ENCODE assay signal across 1 cellular context in the genomic region with DNA sequence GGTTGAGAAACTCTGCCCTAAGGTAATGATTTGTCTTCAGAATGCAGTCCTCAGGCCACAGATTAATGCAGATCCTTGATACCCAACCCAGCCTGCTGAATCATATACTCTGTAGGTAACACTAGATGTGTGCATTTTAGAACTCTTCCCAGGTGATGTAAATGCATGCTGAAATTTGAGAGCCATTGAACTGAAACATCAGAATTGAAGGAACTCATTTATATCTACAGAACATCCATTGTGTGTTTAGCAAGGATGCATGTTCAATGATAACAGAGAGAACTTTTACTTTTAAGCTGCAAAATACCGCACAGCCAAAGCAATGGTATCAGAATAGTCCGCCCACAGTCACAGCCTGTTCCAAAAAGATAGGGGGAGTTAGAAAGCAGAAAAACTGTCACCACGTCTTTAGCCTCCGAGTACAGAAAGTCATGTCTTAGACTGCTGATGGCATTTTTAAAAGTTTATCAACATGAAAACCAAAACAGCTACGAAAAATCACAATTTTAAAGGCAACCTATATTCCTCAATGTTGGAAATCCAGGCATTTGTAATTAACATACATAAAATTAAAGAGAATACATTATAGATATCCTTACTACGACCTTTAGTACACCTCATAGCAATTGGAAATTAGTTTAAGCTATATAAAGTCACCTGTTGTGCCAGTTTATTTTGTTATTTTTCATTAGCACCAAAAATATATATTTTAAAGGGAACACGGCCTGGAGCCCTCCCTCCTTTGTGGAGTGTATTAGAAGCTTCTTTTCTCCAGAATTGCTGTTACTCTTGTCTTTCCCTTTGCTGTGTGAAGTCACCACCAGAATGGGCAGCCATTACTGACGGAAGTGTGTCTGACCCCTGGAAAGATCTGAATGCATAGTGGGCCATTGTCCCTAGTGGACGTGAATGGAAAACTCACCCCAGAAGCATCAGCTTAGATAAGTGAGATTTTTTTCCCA.
A peak's percentile ranks its signal among the peaks of the same experiment; 100 is the strongest.
TF ChIP-seq lines count a peak whose summit lies in the region.

No MANE protein-coding gene starts in this region.

TF ChIP-seq in K562, 482 proteins besides CTCF, POLR2A, EP300 and RAD21 (continued from another document and continues in another):
- peak; percentile 35; the same call in 1 of the 2 replicates for TF ChIP-seq DIDO1 (tag; IDR thresholded peaks at IDR 0.05; ENCODE audit: low read depth)
- TF ChIP-seq, protein P1, sequence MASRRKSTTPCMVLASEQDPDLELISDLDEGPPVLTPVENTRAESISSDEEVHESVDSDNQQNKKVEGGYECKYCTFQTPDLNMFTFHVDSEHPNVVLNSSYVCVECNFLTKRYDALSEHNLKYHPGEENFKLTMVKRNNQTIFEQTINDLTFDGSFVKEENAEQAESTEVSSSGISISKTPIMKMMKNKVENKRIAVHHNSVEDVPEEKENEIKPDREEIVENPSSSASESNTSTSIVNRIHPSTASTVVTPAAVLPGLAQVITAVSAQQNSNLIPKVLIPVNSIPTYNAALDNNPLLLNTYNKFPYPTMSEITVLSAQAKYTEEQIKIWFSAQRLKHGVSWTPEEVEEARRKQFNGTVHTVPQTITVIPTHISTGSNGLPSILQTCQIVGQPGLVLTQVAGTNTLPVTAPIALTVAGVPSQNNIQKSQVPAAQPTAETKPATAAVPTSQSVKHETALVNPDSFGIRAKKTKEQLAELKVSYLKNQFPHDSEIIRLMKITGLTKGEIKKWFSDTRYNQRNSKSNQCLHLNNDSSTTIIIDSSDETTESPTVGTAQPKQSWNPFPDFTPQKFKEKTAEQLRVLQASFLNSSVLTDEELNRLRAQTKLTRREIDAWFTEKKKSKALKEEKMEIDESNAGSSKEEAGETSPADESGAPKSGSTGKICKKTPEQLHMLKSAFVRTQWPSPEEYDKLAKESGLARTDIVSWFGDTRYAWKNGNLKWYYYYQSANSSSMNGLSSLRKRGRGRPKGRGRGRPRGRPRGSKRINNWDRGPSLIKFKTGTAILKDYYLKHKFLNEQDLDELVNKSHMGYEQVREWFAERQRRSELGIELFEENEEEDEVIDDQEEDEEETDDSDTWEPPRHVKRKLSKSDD (conservative IDR thresholded peaks at IDR 0.05; ENCODE audit: low read length), result peak; percentile 90
- TF ChIP-seq ESRRA (IDR thresholded peaks at IDR 0.05; ENCODE audit: borderline replicate concordance, low read depth), result peak; percentile 58; the same call in 1 of the 2 replicates
- TF ChIP-seq, protein P2, sequence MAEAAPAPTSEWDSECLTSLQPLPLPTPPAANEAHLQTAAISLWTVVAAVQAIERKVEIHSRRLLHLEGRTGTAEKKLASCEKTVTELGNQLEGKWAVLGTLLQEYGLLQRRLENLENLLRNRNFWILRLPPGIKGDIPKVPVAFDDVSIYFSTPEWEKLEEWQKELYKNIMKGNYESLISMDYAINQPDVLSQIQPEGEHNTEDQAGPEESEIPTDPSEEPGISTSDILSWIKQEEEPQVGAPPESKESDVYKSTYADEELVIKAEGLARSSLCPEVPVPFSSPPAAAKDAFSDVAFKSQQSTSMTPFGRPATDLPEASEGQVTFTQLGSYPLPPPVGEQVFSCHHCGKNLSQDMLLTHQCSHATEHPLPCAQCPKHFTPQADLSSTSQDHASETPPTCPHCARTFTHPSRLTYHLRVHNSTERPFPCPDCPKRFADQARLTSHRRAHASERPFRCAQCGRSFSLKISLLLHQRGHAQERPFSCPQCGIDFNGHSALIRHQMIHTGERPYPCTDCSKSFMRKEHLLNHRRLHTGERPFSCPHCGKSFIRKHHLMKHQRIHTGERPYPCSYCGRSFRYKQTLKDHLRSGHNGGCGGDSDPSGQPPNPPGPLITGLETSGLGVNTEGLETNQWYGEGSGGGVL (CRISPR knock-in tag; IDR thresholded peaks at IDR 0.05), result no peak
- TF ChIP-seq ZNF57 (CRISPR knock-in tag; IDR thresholded peaks at IDR 0.05), result no peak
- TF ChIP-seq ZNF668 (CRISPR knock-in tag; IDR thresholded peaks at IDR 0.05), result no peak
- TF ChIP-seq ZBTB7A (IDR thresholded peaks at IDR 0.05; ENCODE audit: borderline replicate concordance, control insufficient read depth, low read depth, low read length), result no peak
- TF ChIP-seq DPF2 (IDR thresholded peaks at IDR 0.05), result peak; percentile 99
- TF ChIP-seq, protein P3, sequence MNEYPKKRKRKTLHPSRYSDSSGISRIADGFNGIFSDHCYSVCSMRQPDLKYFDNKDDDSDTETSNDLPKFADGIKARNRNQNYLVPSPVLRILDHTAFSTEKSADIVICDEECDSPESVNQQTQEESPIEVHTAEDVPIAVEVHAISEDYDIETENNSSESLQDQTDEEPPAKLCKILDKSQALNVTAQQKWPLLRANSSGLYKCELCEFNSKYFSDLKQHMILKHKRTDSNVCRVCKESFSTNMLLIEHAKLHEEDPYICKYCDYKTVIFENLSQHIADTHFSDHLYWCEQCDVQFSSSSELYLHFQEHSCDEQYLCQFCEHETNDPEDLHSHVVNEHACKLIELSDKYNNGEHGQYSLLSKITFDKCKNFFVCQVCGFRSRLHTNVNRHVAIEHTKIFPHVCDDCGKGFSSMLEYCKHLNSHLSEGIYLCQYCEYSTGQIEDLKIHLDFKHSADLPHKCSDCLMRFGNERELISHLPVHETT (CRISPR knock-in tag; conservative IDR thresholded peaks at IDR 0.05 in 1 of 2, IDR thresholded peaks at IDR 0.05 in 1 of 2), result peak in 1 of 2 experiments; percentile 64; a peak in 2 of 4 replicates
- no peak for TF ChIP-seq ERF (CRISPR knock-in tag; IDR thresholded peaks at IDR 0.05)
- peak; percentile 6 for TF ChIP-seq CHD1 (IDR thresholded peaks at IDR 0.05; ENCODE audit: low read length)
- TF ChIP-seq CBFB (CRISPR knock-in tag; IDR thresholded peaks at IDR 0.05), result no peak
- TF ChIP-seq, protein P4, sequence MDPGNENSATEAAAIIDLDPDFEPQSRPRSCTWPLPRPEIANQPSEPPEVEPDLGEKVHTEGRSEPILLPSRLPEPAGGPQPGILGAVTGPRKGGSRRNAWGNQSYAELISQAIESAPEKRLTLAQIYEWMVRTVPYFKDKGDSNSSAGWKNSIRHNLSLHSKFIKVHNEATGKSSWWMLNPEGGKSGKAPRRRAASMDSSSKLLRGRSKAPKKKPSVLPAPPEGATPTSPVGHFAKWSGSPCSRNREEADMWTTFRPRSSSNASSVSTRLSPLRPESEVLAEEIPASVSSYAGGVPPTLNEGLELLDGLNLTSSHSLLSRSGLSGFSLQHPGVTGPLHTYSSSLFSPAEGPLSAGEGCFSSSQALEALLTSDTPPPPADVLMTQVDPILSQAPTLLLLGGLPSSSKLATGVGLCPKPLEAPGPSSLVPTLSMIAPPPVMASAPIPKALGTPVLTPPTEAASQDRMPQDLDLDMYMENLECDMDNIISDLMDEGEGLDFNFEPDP (CRISPR knock-in tag; IDR thresholded peaks at IDR 0.05), result no peak
- TF ChIP-seq, protein P5, sequence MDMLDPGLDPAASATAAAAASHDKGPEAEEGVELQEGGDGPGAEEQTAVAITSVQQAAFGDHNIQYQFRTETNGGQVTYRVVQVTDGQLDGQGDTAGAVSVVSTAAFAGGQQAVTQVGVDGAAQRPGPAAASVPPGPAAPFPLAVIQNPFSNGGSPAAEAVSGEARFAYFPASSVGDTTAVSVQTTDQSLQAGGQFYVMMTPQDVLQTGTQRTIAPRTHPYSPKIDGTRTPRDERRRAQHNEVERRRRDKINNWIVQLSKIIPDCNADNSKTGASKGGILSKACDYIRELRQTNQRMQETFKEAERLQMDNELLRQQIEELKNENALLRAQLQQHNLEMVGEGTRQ (CRISPR knock-in tag; IDR thresholded peaks at IDR 0.05), result no peak
- TF ChIP-seq, protein P6, sequence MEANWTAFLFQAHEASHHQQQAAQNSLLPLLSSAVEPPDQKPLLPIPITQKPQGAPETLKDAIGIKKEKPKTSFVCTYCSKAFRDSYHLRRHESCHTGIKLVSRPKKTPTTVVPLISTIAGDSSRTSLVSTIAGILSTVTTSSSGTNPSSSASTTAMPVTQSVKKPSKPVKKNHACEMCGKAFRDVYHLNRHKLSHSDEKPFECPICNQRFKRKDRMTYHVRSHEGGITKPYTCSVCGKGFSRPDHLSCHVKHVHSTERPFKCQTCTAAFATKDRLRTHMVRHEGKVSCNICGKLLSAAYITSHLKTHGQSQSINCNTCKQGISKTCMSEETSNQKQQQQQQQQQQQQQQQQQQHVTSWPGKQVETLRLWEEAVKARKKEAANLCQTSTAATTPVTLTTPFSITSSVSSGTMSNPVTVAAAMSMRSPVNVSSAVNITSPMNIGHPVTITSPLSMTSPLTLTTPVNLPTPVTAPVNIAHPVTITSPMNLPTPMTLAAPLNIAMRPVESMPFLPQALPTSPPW (CRISPR knock-in tag; IDR thresholded peaks at IDR 0.05), result peak; percentile 42
- TF ChIP-seq, protein P7, sequence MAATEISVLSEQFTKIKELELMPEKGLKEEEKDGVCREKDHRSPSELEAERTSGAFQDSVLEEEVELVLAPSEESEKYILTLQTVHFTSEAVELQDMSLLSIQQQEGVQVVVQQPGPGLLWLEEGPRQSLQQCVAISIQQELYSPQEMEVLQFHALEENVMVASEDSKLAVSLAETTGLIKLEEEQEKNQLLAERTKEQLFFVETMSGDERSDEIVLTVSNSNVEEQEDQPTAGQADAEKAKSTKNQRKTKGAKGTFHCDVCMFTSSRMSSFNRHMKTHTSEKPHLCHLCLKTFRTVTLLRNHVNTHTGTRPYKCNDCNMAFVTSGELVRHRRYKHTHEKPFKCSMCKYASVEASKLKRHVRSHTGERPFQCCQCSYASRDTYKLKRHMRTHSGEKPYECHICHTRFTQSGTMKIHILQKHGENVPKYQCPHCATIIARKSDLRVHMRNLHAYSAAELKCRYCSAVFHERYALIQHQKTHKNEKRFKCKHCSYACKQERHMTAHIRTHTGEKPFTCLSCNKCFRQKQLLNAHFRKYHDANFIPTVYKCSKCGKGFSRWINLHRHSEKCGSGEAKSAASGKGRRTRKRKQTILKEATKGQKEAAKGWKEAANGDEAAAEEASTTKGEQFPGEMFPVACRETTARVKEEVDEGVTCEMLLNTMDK (IDR thresholded peaks at IDR 0.05; ENCODE audit: borderline replicate concordance, insufficient read depth, low read depth, low read length, poor library complexity, severe bottlenecking), result peak; percentile 34
- no peak for TF ChIP-seq FOXJ3 (CRISPR knock-in tag; IDR thresholded peaks at IDR 0.05)
- TF ChIP-seq, protein P8, sequence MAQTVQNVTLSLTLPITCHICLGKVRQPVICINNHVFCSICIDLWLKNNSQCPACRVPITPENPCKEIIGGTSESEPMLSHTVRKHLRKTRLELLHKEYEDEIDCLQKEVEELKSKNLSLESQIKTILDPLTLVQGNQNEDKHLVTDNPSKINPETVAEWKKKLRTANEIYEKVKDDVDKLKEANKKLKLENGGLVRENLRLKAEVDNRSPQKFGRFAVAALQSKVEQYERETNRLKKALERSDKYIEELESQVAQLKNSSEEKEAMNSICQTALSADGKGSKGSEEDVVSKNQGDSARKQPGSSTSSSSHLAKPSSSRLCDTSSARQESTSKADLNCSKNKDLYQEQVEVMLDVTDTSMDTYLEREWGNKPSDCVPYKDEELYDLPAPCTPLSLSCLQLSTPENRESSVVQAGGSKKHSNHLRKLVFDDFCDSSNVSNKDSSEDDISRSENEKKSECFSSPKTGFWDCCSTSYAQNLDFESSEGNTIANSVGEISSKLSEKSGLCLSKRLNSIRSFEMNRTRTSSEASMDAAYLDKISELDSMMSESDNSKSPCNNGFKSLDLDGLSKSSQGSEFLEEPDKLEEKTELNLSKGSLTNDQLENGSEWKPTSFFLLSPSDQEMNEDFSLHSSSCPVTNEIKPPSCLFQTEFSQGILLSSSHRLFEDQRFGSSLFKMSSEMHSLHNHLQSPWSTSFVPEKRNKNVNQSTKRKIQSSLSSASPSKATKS (CRISPR knock-in tag; IDR thresholded peaks at IDR 0.05), result no peak
- TF ChIP-seq ZNF445 (CRISPR knock-in tag; IDR thresholded peaks at IDR 0.05; ENCODE audit: low read depth), result peak; percentile 7; the same call in 1 of the 2 replicates
- peak; percentile 27 for TF ChIP-seq RBBP5 (IDR thresholded peaks at IDR 0.05; ENCODE audit: borderline replicate concordance, insufficient read depth, low read length, poor library complexity, severe bottlenecking)
- TF ChIP-seq HNRNPUL1 (IDR thresholded peaks at IDR 0.05; ENCODE audit: low read length), result no peak
- TF ChIP-seq, protein P9, sequence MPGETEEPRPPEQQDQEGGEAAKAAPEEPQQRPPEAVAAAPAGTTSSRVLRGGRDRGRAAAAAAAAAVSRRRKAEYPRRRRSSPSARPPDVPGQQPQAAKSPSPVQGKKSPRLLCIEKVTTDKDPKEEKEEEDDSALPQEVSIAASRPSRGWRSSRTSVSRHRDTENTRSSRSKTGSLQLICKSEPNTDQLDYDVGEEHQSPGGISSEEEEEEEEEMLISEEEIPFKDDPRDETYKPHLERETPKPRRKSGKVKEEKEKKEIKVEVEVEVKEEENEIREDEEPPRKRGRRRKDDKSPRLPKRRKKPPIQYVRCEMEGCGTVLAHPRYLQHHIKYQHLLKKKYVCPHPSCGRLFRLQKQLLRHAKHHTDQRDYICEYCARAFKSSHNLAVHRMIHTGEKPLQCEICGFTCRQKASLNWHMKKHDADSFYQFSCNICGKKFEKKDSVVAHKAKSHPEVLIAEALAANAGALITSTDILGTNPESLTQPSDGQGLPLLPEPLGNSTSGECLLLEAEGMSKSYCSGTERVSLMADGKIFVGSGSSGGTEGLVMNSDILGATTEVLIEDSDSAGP (CRISPR knock-in tag; IDR thresholded peaks at IDR 0.05), result 0 out of 2 replicates have a peak, but pooled peaks have one; percentile 52
- TF ChIP-seq WHSC1 (IDR thresholded peaks at IDR 0.05; ENCODE audit: low read length), result no peak
- TF ChIP-seq KAT2B (IDR thresholded peaks at IDR 0.05; ENCODE audit: low read depth, low read length), result no peak
- peak; percentile 98 for TF ChIP-seq TEAD4 (IDR thresholded peaks at IDR 0.05; ENCODE audit: low read length)
- TF ChIP-seq TEAD4 (CRISPR knock-in tag; IDR thresholded peaks at IDR 0.05; ENCODE audit: borderline replicate concordance), result no peak
- no peak for TF ChIP-seq ZFP1 (CRISPR knock-in tag; IDR thresholded peaks at IDR 0.05)
- TF ChIP-seq KLF13 (tag; IDR thresholded peaks at IDR 0.05; ENCODE audit: borderline replicate concordance, low read depth), result no peak
- TF ChIP-seq ZNF347 (CRISPR knock-in tag; IDR thresholded peaks at IDR 0.05; ENCODE audit: low read depth), result no peak
- peak; percentile 92 for TF ChIP-seq FOXP1 (CRISPR knock-in tag; IDR thresholded peaks at IDR 0.05)
- TF ChIP-seq HDAC3 (IDR thresholded peaks at IDR 0.05; ENCODE audit: borderline replicate concordance, partially characterized antibody), result peak; percentile 97
- TF ChIP-seq ZNF140 (CRISPR knock-in tag; IDR thresholded peaks at IDR 0.05), result no peak
- TF ChIP-seq PHF8 (IDR thresholded peaks at IDR 0.05; ENCODE audit: borderline replicate concordance, low read length), result no peak
- TF ChIP-seq, protein P10, sequence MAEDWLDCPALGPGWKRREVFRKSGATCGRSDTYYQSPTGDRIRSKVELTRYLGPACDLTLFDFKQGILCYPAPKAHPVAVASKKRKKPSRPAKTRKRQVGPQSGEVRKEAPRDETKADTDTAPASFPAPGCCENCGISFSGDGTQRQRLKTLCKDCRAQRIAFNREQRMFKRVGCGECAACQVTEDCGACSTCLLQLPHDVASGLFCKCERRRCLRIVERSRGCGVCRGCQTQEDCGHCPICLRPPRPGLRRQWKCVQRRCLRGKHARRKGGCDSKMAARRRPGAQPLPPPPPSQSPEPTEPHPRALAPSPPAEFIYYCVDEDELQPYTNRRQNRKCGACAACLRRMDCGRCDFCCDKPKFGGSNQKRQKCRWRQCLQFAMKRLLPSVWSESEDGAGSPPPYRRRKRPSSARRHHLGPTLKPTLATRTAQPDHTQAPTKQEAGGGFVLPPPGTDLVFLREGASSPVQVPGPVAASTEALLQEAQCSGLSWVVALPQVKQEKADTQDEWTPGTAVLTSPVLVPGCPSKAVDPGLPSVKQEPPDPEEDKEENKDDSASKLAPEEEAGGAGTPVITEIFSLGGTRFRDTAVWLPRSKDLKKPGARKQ (CRISPR knock-in tag; IDR thresholded peaks at IDR 0.05), result no peak
